ENCODE assay signal across 9 cellular contexts in genomic region chr15:64701051-64701450, GRCh38.
DNase-seq lines count a peak whose midpoint lies in the region; ATAC-seq and TF ChIP-seq lines count a peak whose summit lies in the region.
"Had no signal": no experiment of that assay in that cellular context is flagged by ENCODE, and none has a peak within 500 bp of the region (broad histone marks: within the 10 kb centered on the region; RNA-seq: fewer than 3 reads in every experiment).

No MANE protein-coding gene starts in this region.

- no peaks in the 10 kb centered on the region for H3K9me3 ChIP-seq in heart left ventricle
- no peaks in the 10 kb centered on the region for H3K9me3 ChIP-seq in muscle layer of colon (ENCODE audit: low read length)
- H3K9me3 ChIP-seq in uterus: no peaks in the 10 kb centered on the region
- H3K9me3 ChIP-seq: SJSA1 had no signal

- peaks cover 0 to 5% (median 0%) of the 10 kb centered on the region in 9 donors for H3K36me3 ChIP-seq in heart left ventricle
- H3K36me3 ChIP-seq in muscle layer of colon (ENCODE audit: insufficient read depth, low read length): peaks cover 8% of the 10 kb centered on the region
- no peaks in the 10 kb centered on the region for H3K36me3 ChIP-seq in uterus

- DNase-seq in heart left ventricle: no peak
- no peak for DNase-seq in Right ventricle myocardium inferior (ENCODE audit: missing footprints)
- no peak for DNase-seq in caudate nucleus (lab: John Stamatoyannopoulos, UW)
- DNase-seq in uterus: no peak
- no peak for DNase-seq in NCI-H1105 (lab: John Stamatoyannopoulos, UW)
- DNase-seq in central memory CD4-positive, alpha-beta T cell: no peak
- DNase-seq in globus pallidus (ENCODE audit: low spot score): no peak

- H3K4me3 ChIP-seq in heart left ventricle (peak overlapping the region in 8 of 12 donors; percentile 72 to 99 (median 94)), muscle layer of colon (ENCODE audit: low read depth in 1 of 2, low read length in 2 of 2) (peak overlapping the region in 1 of 2 donors; percentile 65), uterus (peak overlapping the region in 1 of 2 donors; percentile 13)

- peak overlapping the region; percentile 63 for H3K9ac ChIP-seq in muscle layer of colon (ENCODE audit: low read length)

- H3K4me1 ChIP-seq in heart left ventricle (peaks cover 13 to 74% (median 63%) of the 10 kb centered on the region in 12 donors), muscle layer of colon (ENCODE audit: insufficient read depth, low read length) (peaks cover 60% of the 10 kb centered on the region), uterus (peaks cover 5 to 22% of the 10 kb centered on the region in 2 donors)

- H3K27me3 ChIP-seq in heart left ventricle (no peaks in the 10 kb centered on the region), muscle layer of colon (ENCODE audit: control insufficient read depth in 1 of 2, insufficient read depth in 2 of 2, low read length in 2 of 2) (no peaks in the 10 kb centered on the region), uterus (no peaks in the 10 kb centered on the region)
- H3K27me3 ChIP-seq: SJSA1 had no signal

- intact Hi-C loops in heart left ventricle (cut with DNase I) (no loop called here), Right ventricle myocardium inferior (cut with DNase I) (no loop called here), uterus (cut with DNase I; ENCODE audit: low total_unique reads) (no loop called here)

- TF ChIP-seq POLR2A in heart left ventricle (IDR thresholded peaks at IDR 0.05) (no peak), uterus (IDR thresholded peaks at IDR 0.05) (no peak)

- 46 to 55% (median 49%) methylated on average over 3 of the region's 3 CpGs for WGBS in heart left ventricle, 4 donors

- ATAC-seq in heart left ventricle: no peak
- ATAC-seq in Right ventricle myocardium inferior: no peak

- H3K27ac ChIP-seq in heart left ventricle (peak overlapping the region in 11 of 12 donors; percentile 63 to 94 (median 85)), caudate nucleus (ENCODE audit: low read depth, low read length) (peak overlapping the region; percentile 92), muscle layer of colon (ENCODE audit: low read depth, low read length) (peak overlapping the region; percentile 69), uterus (peak overlapping the region; percentile 86 to 97)
- H3K27ac ChIP-seq: SJSA1 had no signal

- TF ChIP-seq CTCF in heart left ventricle (IDR thresholded peaks at IDR 0.05) (no peak), uterus (IDR thresholded peaks at IDR 0.05) (no peak)
